ENCODE assay signal across 8 cellular contexts in genomic region chr9:35696520-35697215, GRCh38. TPM values are rescaled to one million over a fixed set of nuclear protein-coding genes. Genes with fewer than 3 reads are reported as not detected.
DNase-seq lines count a peak whose midpoint lies in the region; ATAC-seq and TF ChIP-seq lines count a peak whose summit lies in the region.

No MANE protein-coding gene starts in this region.

- H3K4me1 ChIP-seq in naive thymus-derived CD4-positive, alpha-beta T cell (ENCODE audit: control insufficient read depth in 2 of 2, insufficient read depth in 2 of 2, low read length in 2 of 2): peaks cover 0 to 10% of the 10 kb centered on the region in 2 donors
- peaks cover 9% of the 10 kb centered on the region for H3K4me1 ChIP-seq in testis

- H3K27me3 Mint-ChIP-seq in naive thymus-derived CD4-positive, alpha-beta T cell: no peaks in the 10 kb centered on the region

- CTCF ChIA-PET in naive thymus-derived CD4-positive, alpha-beta T cell (lab: Charles Lee): interaction anchor here (0.6 to 7.1 kb wide), 33 partner anchors 9 to 986 kb away, joined by 3 to 107 read pairs (median 4); partner anchors contain the start of genes ARHGEF39, CA9, CCDC107 and CCL21

- H3K27ac ChIP-seq in naive thymus-derived CD4-positive, alpha-beta T cell (ENCODE audit: low read depth, low read length): no peak overlapping the region
- H3K27ac ChIP-seq in testis: peak overlapping the region; percentile 7 to 57

- peaks cover 6 to 15% (median 13%) of the 10 kb centered on the region in 7 donors for H3K4me1 Mint-ChIP-seq in naive thymus-derived CD4-positive, alpha-beta T cell

- H3K27ac Mint-ChIP-seq in naive thymus-derived CD4-positive, alpha-beta T cell: peak overlapping the region in 8 of 9 donors; percentile 33 to 85 (median 66)

- peaks cover 13 to 51% (median 20%) of the 10 kb centered on the region in 3 experiments for H3K36me3 ChIP-seq in naive thymus-derived CD4-positive, alpha-beta T cell (ENCODE audit: control insufficient read depth in 2 of 3, insufficient read depth in 3 of 3, low read length in 3 of 3)
- no peaks in the 10 kb centered on the region for H3K36me3 ChIP-seq in testis (ENCODE audit: low read depth, missing control alignments)

- no peaks in the 10 kb centered on the region for H3K27me3 ChIP-seq in naive thymus-derived CD4-positive, alpha-beta T cell (ENCODE audit: control insufficient read depth in 2 of 2, insufficient read depth in 2 of 2, low read length in 2 of 2)
- H3K27me3 ChIP-seq in testis: no peaks in the 10 kb centered on the region

- peaks cover 0 to 23% (median 0%) of the 10 kb centered on the region in 5 donors for H3K36me3 Mint-ChIP-seq in naive thymus-derived CD4-positive, alpha-beta T cell

- TF ChIP-seq CTCF in testis (IDR thresholded peaks at IDR 0.05): peak; percentile 63 to 85 (median 76)

- H3K4me3 ChIP-seq in naive thymus-derived CD4-positive, alpha-beta T cell (ENCODE audit: low read length): no peak overlapping the region
- H3K4me3 ChIP-seq in testis: no peak overlapping the region

- H3K9me3 ChIP-seq in naive thymus-derived CD4-positive, alpha-beta T cell (ENCODE audit: control insufficient read depth in 2 of 3, low read length in 3 of 3): no peaks in the 10 kb centered on the region
- H3K9me3 ChIP-seq in testis: no peaks in the 10 kb centered on the region

- ATAC-seq in naive thymus-derived CD4-positive, alpha-beta T cell: peak; percentile 91

- DNase-seq in NCI-H2081 (lab: John Stamatoyannopoulos, UW) (peak; percentile 32 to 46), NCI-H2081 treated with DMSO at 0.1 percent for 48 hours (lab: John Stamatoyannopoulos, UW) (no peak), HCEC 1CT (peak; percentile 63), NCI-H345 (lab: John Stamatoyannopoulos, UW) (peak; percentile 39), epidermal melanocyte (ENCODE audit: insufficient read length, low spot score) (peak; percentile 34), testis (peak; percentile 69)
- peak; percentile 19 to 27 for DNase-seq in activated CD8-positive, alpha-beta memory T cell treated with anti-CD3 and anti-CD28 coated beads for 1 hour (ENCODE audit: extremely low read depth in 1 of 2, low read depth in 1 of 2)
- DNase-seq in naive thymus-derived CD4-positive, alpha-beta T cell: peak in 8 of 9 donors; percentile 15 to 56 (median 41)

- no peaks in the 10 kb centered on the region for H3K9me3 Mint-ChIP-seq in naive thymus-derived CD4-positive, alpha-beta T cell

- POLR2A ChIA-PET in naive thymus-derived CD4-positive, alpha-beta T cell (lab: Charles Lee): interaction anchor here (0.6 to 4.0 kb wide), 11 partner anchors 9 to 174 kb away, joined by 3 to 36 read pairs (median 6); partner anchors contain the start of genes CCDC107, CREB3, OR13J1 and RMRP

- intact Hi-C loops in naive thymus-derived CD4-positive, alpha-beta T cell (cut with micrococcal nuclease): loop anchor here (1.0 to 2.0 kb wide), 8 partner anchors 32 to 186 kb away; partner anchors contain the start of genes CCDC107 (in 2 of the 2) and RMRP (in 2 of the 2)
- intact Hi-C loops in testis (cut with DNase I; ENCODE audit: low total_unique reads): no loop called here

- TF ChIP-seq POLR2A in testis (IDR thresholded peaks at IDR 0.05): no peak

- H3K4me3 Mint-ChIP-seq in naive thymus-derived CD4-positive, alpha-beta T cell: no peak overlapping the region

- WGBS in testis, 2 donors: 41 to 50% methylated on average over 9 of the region's 9 CpGs

RNA-seq across cellular contexts. Expression of gene TPM2, which starts 6.9 kb away (rescaled TPM):
- 100 to 1,000 TPM in 2 of 5 experiments, 10 to 100 TPM in 3; 15.0 to 136 (median 47.6) TPM for total RNA-seq in naive thymus-derived CD4-positive, alpha-beta T cell
- polyA plus RNA-seq in naive thymus-derived CD4-positive, alpha-beta T cell: under 1 TPM in 1 of 2 donors, not detected in 1; 0.87 TPM
- total RNA-seq in testis: 100 to 1,000 TPM; 182 to 211 TPM
- polyA plus RNA-seq in testis (ENCODE audit: insufficient read depth, low read depth, low replicate concordance): 369 TPM

RNA-seq across cellular contexts. Expression of gene CA9, which starts 22.9 kb away (rescaled TPM):
- under 1 TPM in 1 of 5 experiments, not detected in 4; 0.36 TPM for total RNA-seq in naive thymus-derived CD4-positive, alpha-beta T cell
- not detected for polyA plus RNA-seq in naive thymus-derived CD4-positive, alpha-beta T cell
- total RNA-seq in testis: 10 to 100 TPM; 11.0 to 36.8 TPM
- polyA plus RNA-seq in testis (ENCODE audit: insufficient read depth, low read depth, low replicate concordance): 50.5 TPM

RNA-seq across cellular contexts. Expression of gene ARHGEF39, which starts 31.7 kb away (rescaled TPM):
- total RNA-seq in naive thymus-derived CD4-positive, alpha-beta T cell: 10 to 100 TPM in 1 of 5 experiments, 1 to 10 TPM in 1, under 1 TPM in 1, not detected in 2; 0.11 to 10.4 (median 1.0) TPM
- under 1 TPM; 0.12 to 0.44 TPM for polyA plus RNA-seq in naive thymus-derived CD4-positive, alpha-beta T cell
- 1 to 10 TPM; 2.2 to 6.5 TPM for total RNA-seq in testis
- polyA plus RNA-seq in testis (ENCODE audit: insufficient read depth, low read depth, low replicate concordance): 7.0 TPM

RNA-seq across cellular contexts. Expression of gene TLN1, which starts 35.3 kb away (rescaled TPM):
- 100 to 1,000 TPM; 191 to 369 (median 241) TPM for total RNA-seq in naive thymus-derived CD4-positive, alpha-beta T cell
- 100 to 1,000 TPM in 1 of 2 donors, 10 to 100 TPM in 1; 33.8 to 112 TPM for polyA plus RNA-seq in naive thymus-derived CD4-positive, alpha-beta T cell
- total RNA-seq in testis: 100 to 1,000 TPM; 134 to 201 TPM
- 171 TPM for polyA plus RNA-seq in testis (ENCODE audit: insufficient read depth, low read depth, low replicate concordance)

RNA-seq across cellular contexts. Expression of gene CREB3, which starts 35.8 kb away (rescaled TPM):
- 10 to 100 TPM; 13.4 to 22.1 (median 20.9) TPM for total RNA-seq in naive thymus-derived CD4-positive, alpha-beta T cell
- polyA plus RNA-seq in naive thymus-derived CD4-positive, alpha-beta T cell: 10 to 100 TPM; 33.2 to 40.2 TPM
- 10 to 100 TPM; 51.2 to 63.1 TPM for total RNA-seq in testis
- 85.0 TPM for polyA plus RNA-seq in testis (ENCODE audit: insufficient read depth, low read depth, low replicate concordance)

Comparison
In these comparisons a context has a peak if more than half of its experiments do, and no peak if none do; other contexts are left out.
1. RNA of gene CA9, which starts 22.9 kb away (total RNA-seq): 11.0 to 36.8 TPM in testis; 0.36 TPM in naive thymus-derived CD4-positive, alpha-beta T cell; every median in the first group is over 4 times any median in the second.